ENCODE assay signal across 21 cellular contexts in genomic region chr16:48602357-48603014, GRCh38. TPM values are rescaled to one million over a fixed set of nuclear protein-coding genes. Genes with fewer than 3 reads are reported as not detected.
DNase-seq lines count a peak whose midpoint lies in the region; ATAC-seq and TF ChIP-seq lines count a peak whose summit lies in the region.
"Had no signal": no experiment of that assay in that cellular context is flagged by ENCODE, and none has a peak within 500 bp of the region (broad histone marks: within the 10 kb centered on the region; RNA-seq: fewer than 3 reads in every experiment).

No MANE protein-coding gene starts in this region.

- H3K27ac ChIP-seq in HL-60 (replicated peaks), result no peak overlapping the region
- no peak overlapping the region for H3K27ac ChIP-seq in uterus
- H3K27ac ChIP-seq: C4-2B, SK-N-MC, vagina had no signal

- no peak overlapping the region for H3K4me3 ChIP-seq in HL-60 (replicated peaks; ENCODE audit: insufficient read depth, low read length)
- no peak overlapping the region for H3K4me3 ChIP-seq in uterus
- H3K4me3 ChIP-seq: dorsolateral prefrontal cortex, SK-N-MC, vagina had no signal

- peaks cover 0 to 21% of the 10 kb centered on the region in 2 donors for H3K4me1 ChIP-seq in uterus

- DNase-seq in activated CD8-positive, alpha-beta T cell treated with anti-CD3 and anti-CD28 coated beads for 36 hours, result no peak
- no peak for DNase-seq in activated CD8-positive, alpha-beta T cell treated with anti-CD3 and anti-CD28 coated beads, Interleukin-2, amount 10 ng/mL, durations not matched to agents 7 days and 5 days
- peak; percentile 28 to 37 for DNase-seq in HL-60 (ENCODE audit: low read depth in 1 of 2, low spot score in 1 of 2)
- no peak for DNase-seq in activated naive CD8-positive, alpha-beta T cell treated with anti-CD3 and anti-CD28 coated beads, Interleukin-2, amount 50 U/mL, for 24 hours
- no peak for DNase-seq in stimulated activated effector memory CD8-positive, alpha-beta T cell treated with anti-CD3 and anti-CD28 coated beads, Interleukin-12 subunit alpha, Interleukin-12 subunit beta, amount 100 ng/mL, for 72 hours (ENCODE audit: low spot score in 2 of 2)
- DNase-seq in uterus, result no peak
- DNase-seq in NCI-H524 treated with DMSO at 0.1 percent for 48 hours (lab: John Stamatoyannopoulos, UW), result no peak
- no peak for DNase-seq in hippocampal formation (lab: John Stamatoyannopoulos, UW)
- DNase-seq: aorta; central memory CD4-positive, alpha-beta T cell; DMS153; dorsolateral prefrontal cortex; GDM1; NCI-H187 treated with DMSO at 0.1 percent for 48 hours; NCI-H82; retina; substantia nigra had no signal

- H3K36me3 ChIP-seq in uterus, result no peaks in the 10 kb centered on the region
- H3K36me3 ChIP-seq: vagina had no signal

- intact Hi-C loops in activated CD8-positive, alpha-beta T cell treated with anti-CD3 and anti-CD28 coated beads for 36 hours (cut with micrococcal nuclease), result no loop called here
- intact Hi-C loops in uterus (cut with DNase I; ENCODE audit: low total_unique reads), result no loop called here

- CTCF ChIA-PET in activated CD8-positive, alpha-beta T cell treated with anti-CD3 and anti-CD28 coated beads for 36 hours (lab: Charles Lee), result no interaction called here
- CTCF ChIA-PET in activated CD8-positive, alpha-beta T cell treated with anti-CD3 and anti-CD28 coated beads, Interleukin-2, amount 10 ng/mL, durations not matched to agents 7 days and 5 days (lab: Charles Lee), result interaction anchor here (1.8 kb wide), 1 partner anchor 21 kb away, joined by 10 read pairs; no protein-coding TSS in a partner anchor

- no peak for ATAC-seq in activated CD8-positive, alpha-beta T cell treated with anti-CD3 and anti-CD28 coated beads for 36 hours
- ATAC-seq in activated CD8-positive, alpha-beta T cell treated with anti-CD3 and anti-CD28 coated beads, Interleukin-2, amount 10 ng/mL, durations not matched to agents 7 days and 5 days, result no peak
- ATAC-seq in activated naive CD8-positive, alpha-beta T cell treated with anti-CD3 and anti-CD28 coated beads, Interleukin-2, amount 50 U/mL, for 24 hours, result no peak
- ATAC-seq in stimulated activated effector memory CD8-positive, alpha-beta T cell treated with anti-CD3 and anti-CD28 coated beads, Interleukin-12 subunit alpha, Interleukin-12 subunit beta, amount 100 ng/mL, for 72 hours, result no peak
- ATAC-seq: activated CD4-positive, CD25-positive, alpha-beta regulatory T cell treated with anti-CD3 and anti-CD28 coated beads, Interleukin-2, amount 50 U/mL, for 24 hours had no signal

- no peak for TF ChIP-seq CTCF in activated CD8-positive, alpha-beta T cell treated with anti-CD3 and anti-CD28 coated beads for 36 hours (IDR thresholded peaks at IDR 0.05)
- TF ChIP-seq CTCF in HL-60 (IDR thresholded peaks at IDR 0.05; ENCODE audit: insufficient read depth, low read length), result no peak
- no peak for TF ChIP-seq CTCF in uterus (IDR thresholded peaks at IDR 0.05)

- TF ChIP-seq POLR2A in uterus (IDR thresholded peaks at IDR 0.05), result no peak

- H3K36me3 Mint-ChIP-seq in activated CD8-positive, alpha-beta T cell treated with anti-CD3 and anti-CD28 coated beads for 36 hours (ENCODE audit: low read depth), result peaks cover 20% of the 10 kb centered on the region
- H3K36me3 Mint-ChIP-seq in activated CD8-positive, alpha-beta T cell treated with anti-CD3 and anti-CD28 coated beads, Interleukin-2, amount 10 ng/mL, durations not matched to agents 7 days and 5 days (ENCODE audit: low read depth), result peaks cover 28% of the 10 kb centered on the region
- peaks cover 12% of the 10 kb centered on the region for H3K36me3 Mint-ChIP-seq in activated naive CD8-positive, alpha-beta T cell treated with anti-CD3 and anti-CD28 coated beads, Interleukin-2, amount 50 U/mL, for 24 hours (ENCODE audit: low read depth)
- H3K36me3 Mint-ChIP-seq in stimulated activated effector memory CD8-positive, alpha-beta T cell treated with anti-CD3 and anti-CD28 coated beads, Interleukin-12 subunit alpha, Interleukin-12 subunit beta, amount 100 ng/mL, for 72 hours, result no peaks in the 10 kb centered on the region

- no peaks in the 10 kb centered on the region for H3K27me3 Mint-ChIP-seq in activated CD8-positive, alpha-beta T cell treated with anti-CD3 and anti-CD28 coated beads for 36 hours
- no peaks in the 10 kb centered on the region for H3K27me3 Mint-ChIP-seq in activated CD8-positive, alpha-beta T cell treated with anti-CD3 and anti-CD28 coated beads, Interleukin-2, amount 10 ng/mL, durations not matched to agents 7 days and 5 days (ENCODE audit: low read depth)
- no peaks in the 10 kb centered on the region for H3K27me3 Mint-ChIP-seq in activated naive CD8-positive, alpha-beta T cell treated with anti-CD3 and anti-CD28 coated beads, Interleukin-2, amount 50 U/mL, for 24 hours

- no peaks in the 10 kb centered on the region for H3K9me3 ChIP-seq in uterus
- H3K9me3 ChIP-seq: vagina had no signal

- no peaks in the 10 kb centered on the region for H3K9me3 Mint-ChIP-seq in activated CD8-positive, alpha-beta T cell treated with anti-CD3 and anti-CD28 coated beads for 36 hours
- no peaks in the 10 kb centered on the region for H3K9me3 Mint-ChIP-seq in activated CD8-positive, alpha-beta T cell treated with anti-CD3 and anti-CD28 coated beads, Interleukin-2, amount 10 ng/mL, durations not matched to agents 7 days and 5 days (ENCODE audit: insufficient read depth)
- H3K9me3 Mint-ChIP-seq in activated naive CD8-positive, alpha-beta T cell treated with anti-CD3 and anti-CD28 coated beads, Interleukin-2, amount 50 U/mL, for 24 hours, result no peaks in the 10 kb centered on the region
- no peaks in the 10 kb centered on the region for H3K9me3 Mint-ChIP-seq in stimulated activated effector memory CD8-positive, alpha-beta T cell treated with anti-CD3 and anti-CD28 coated beads, Interleukin-12 subunit alpha, Interleukin-12 subunit beta, amount 100 ng/mL, for 72 hours

- H3K27me3 ChIP-seq in HL-60 (ENCODE audit: insufficient read depth, poor library complexity, severe bottlenecking) (no peaks in the 10 kb centered on the region), uterus (no peaks in the 10 kb centered on the region)
- H3K27me3 ChIP-seq: dorsolateral prefrontal cortex, vagina had no signal

- no peak overlapping the region for H3K4me3 Mint-ChIP-seq in activated CD8-positive, alpha-beta T cell treated with anti-CD3 and anti-CD28 coated beads for 36 hours
- H3K4me3 Mint-ChIP-seq in activated CD8-positive, alpha-beta T cell treated with anti-CD3 and anti-CD28 coated beads, Interleukin-2, amount 10 ng/mL, durations not matched to agents 7 days and 5 days, result no peak overlapping the region
- H3K4me3 Mint-ChIP-seq in activated naive CD8-positive, alpha-beta T cell treated with anti-CD3 and anti-CD28 coated beads, Interleukin-2, amount 50 U/mL, for 24 hours, result no peak overlapping the region
- peak overlapping the region; percentile 9 for H3K4me3 Mint-ChIP-seq in stimulated activated effector memory CD8-positive, alpha-beta T cell treated with anti-CD3 and anti-CD28 coated beads, Interleukin-12 subunit alpha, Interleukin-12 subunit beta, amount 100 ng/mL, for 72 hours

- POLR2A ChIA-PET in activated CD8-positive, alpha-beta T cell treated with anti-CD3 and anti-CD28 coated beads for 36 hours (lab: Charles Lee), result no interaction called here
- POLR2A ChIA-PET in activated CD8-positive, alpha-beta T cell treated with anti-CD3 and anti-CD28 coated beads, Interleukin-2, amount 10 ng/mL, durations not matched to agents 7 days and 5 days (lab: Charles Lee), result interaction anchor here (2.8 kb wide), 1 partner anchor 10 kb away, joined by 12 read pairs; no protein-coding TSS in a partner anchor

- peaks cover 51% of the 10 kb centered on the region for H3K4me1 Mint-ChIP-seq in activated CD8-positive, alpha-beta T cell treated with anti-CD3 and anti-CD28 coated beads for 36 hours (ENCODE audit: low read depth)
- peaks cover 53% of the 10 kb centered on the region for H3K4me1 Mint-ChIP-seq in activated CD8-positive, alpha-beta T cell treated with anti-CD3 and anti-CD28 coated beads, Interleukin-2, amount 10 ng/mL, durations not matched to agents 7 days and 5 days (ENCODE audit: low read depth)
- H3K4me1 Mint-ChIP-seq in activated naive CD8-positive, alpha-beta T cell treated with anti-CD3 and anti-CD28 coated beads, Interleukin-2, amount 50 U/mL, for 24 hours, result peaks cover 61% of the 10 kb centered on the region
- peaks cover 48% of the 10 kb centered on the region for H3K4me1 Mint-ChIP-seq in stimulated activated effector memory CD8-positive, alpha-beta T cell treated with anti-CD3 and anti-CD28 coated beads, Interleukin-12 subunit alpha, Interleukin-12 subunit beta, amount 100 ng/mL, for 72 hours

- H3K27ac Mint-ChIP-seq in activated CD8-positive, alpha-beta T cell treated with anti-CD3 and anti-CD28 coated beads for 36 hours, result peak overlapping the region; percentile 56
- no peak overlapping the region for H3K27ac Mint-ChIP-seq in activated CD8-positive, alpha-beta T cell treated with anti-CD3 and anti-CD28 coated beads, Interleukin-2, amount 10 ng/mL, durations not matched to agents 7 days and 5 days
- peak overlapping the region; percentile 60 for H3K27ac Mint-ChIP-seq in activated naive CD8-positive, alpha-beta T cell treated with anti-CD3 and anti-CD28 coated beads, Interleukin-2, amount 50 U/mL, for 24 hours
- H3K27ac Mint-ChIP-seq in stimulated activated effector memory CD8-positive, alpha-beta T cell treated with anti-CD3 and anti-CD28 coated beads, Interleukin-12 subunit alpha, Interleukin-12 subunit beta, amount 100 ng/mL, for 72 hours, result no peak overlapping the region

RNA-seq across cellular contexts. Expression of gene N4BP1, which starts 7.5 kb away (rescaled TPM):
- 10 to 100 TPM; 39.5 to 40.5 TPM for total RNA-seq in activated CD8-positive, alpha-beta T cell treated with anti-CD3 and anti-CD28 coated beads for 36 hours
- 10 to 100 TPM; 56.1 to 59.1 TPM for total RNA-seq in activated CD8-positive, alpha-beta T cell treated with anti-CD3 and anti-CD28 coated beads, Interleukin-2, amount 10 ng/mL, durations not matched to agents 7 days and 5 days
- 10 to 100 TPM; 13.3 to 54.5 (median 44.3) TPM for total RNA-seq in uterus

Comparison
In these comparisons a context has a peak if more than half of its experiments do, and no peak if none do; other contexts are left out.
1. H3K27ac Mint-ChIP-seq: peak in activated CD8-positive, alpha-beta T cell treated with anti-CD3 and anti-CD28 coated beads for 36 hours (single experiment) and activated naive CD8-positive, alpha-beta T cell treated with anti-CD3 and anti-CD28 coated beads, Interleukin-2, amount 50 U/mL, for 24 hours (single experiment); none in activated CD8-positive, alpha-beta T cell treated with anti-CD3 and anti-CD28 coated beads, Interleukin-2, amount 10 ng/mL, durations not matched to agents 7 days and 5 days (single experiment) and stimulated activated effector memory CD8-positive, alpha-beta T cell treated with anti-CD3 and anti-CD28 coated beads, Interleukin-12 subunit alpha, Interleukin-12 subunit beta, amount 100 ng/mL, for 72 hours (single experiment).
2. DNase-seq: peak in HL-60 (2 of 2); none in activated CD8-positive, alpha-beta T cell treated with anti-CD3 and anti-CD28 coated beads for 36 hours (single experiment), activated CD8-positive, alpha-beta T cell treated with anti-CD3 and anti-CD28 coated beads, Interleukin-2, amount 10 ng/mL, durations not matched to agents 7 days and 5 days (single experiment), activated naive CD8-positive, alpha-beta T cell treated with anti-CD3 and anti-CD28 coated beads, Interleukin-2, amount 50 U/mL, for 24 hours (single experiment), stimulated activated effector memory CD8-positive, alpha-beta T cell treated with anti-CD3 and anti-CD28 coated beads, Interleukin-12 subunit alpha, Interleukin-12 subunit beta, amount 100 ng/mL, for 72 hours (0 of 2), uterus (0 of 2), NCI-H524 treated with DMSO at 0.1 percent for 48 hours (single experiment) and hippocampal formation (0 of 2).